Comparison of ENCODE assay signal across 20 cellular contexts in the genomic region with DNA sequence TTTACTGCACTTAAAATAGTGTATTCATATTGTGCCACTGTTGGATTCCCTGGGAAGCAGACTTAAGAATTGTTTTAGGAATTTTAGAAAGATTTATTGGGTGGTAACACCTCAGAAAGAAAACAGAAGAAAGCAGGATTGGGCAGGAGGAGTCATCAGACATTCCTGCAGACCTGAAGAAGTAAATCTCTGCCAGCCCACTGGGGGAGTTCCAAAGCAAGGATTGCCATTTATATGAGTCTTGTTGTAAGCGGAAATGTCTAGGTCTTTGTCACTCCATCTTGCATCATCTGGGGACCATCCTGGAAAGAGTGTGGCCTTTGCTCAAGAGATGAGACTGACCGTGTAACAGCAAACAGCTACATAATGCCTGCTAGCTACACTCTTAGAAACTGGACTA.
A peak's percentile ranks its signal among the peaks of the same experiment; 100 is the strongest.
DNase-seq lines count a peak whose midpoint lies in the region; ATAC-seq, FAIRE-seq and TF ChIP-seq lines count a peak whose summit lies in the region.
"Had no signal": no experiment of that assay in that cellular context is flagged by ENCODE, and none has a peak within 500 bp of the region (broad histone marks: within the 10 kb centered on the region; RNA-seq: fewer than 3 reads in every experiment).

No MANE protein-coding gene starts in this region.

- TF ChIP-seq EP300 in tibial nerve (IDR thresholded peaks at IDR 0.05), result no peak

- H3K27ac ChIP-seq in KMS-11, result no peak overlapping the region
- no peak overlapping the region for H3K27ac ChIP-seq in astrocyte (ENCODE audit: low read depth, low read length)
- no peak overlapping the region for H3K27ac ChIP-seq in trophoblast cell (ENCODE audit: low read depth, low read length)
- no peak overlapping the region for H3K27ac ChIP-seq in tibial nerve
- H3K27ac ChIP-seq: 22Rv1, BLaER1 had no signal

- H3K79me2 ChIP-seq in KMS-11 (ENCODE audit: insufficient read depth, low read depth), result no peaks in the 10 kb centered on the region
- no peaks in the 10 kb centered on the region for H3K79me2 ChIP-seq in astrocyte (ENCODE audit: insufficient read depth, low read length)
- H3K79me2 ChIP-seq in trophoblast cell (ENCODE audit: control insufficient read depth, insufficient read depth, low read length, poor library complexity), result no peaks in the 10 kb centered on the region

- H3K27ac Mint-ChIP-seq in astrocyte (ENCODE audit: unreplicated experiment), result peak overlapping the region; percentile 79
- H3K27ac Mint-ChIP-seq: CD14-positive monocyte; CD4-positive, alpha-beta memory T cell; GM23338; H9 had no signal

- no peak for TF ChIP-seq POLR2A in tibial nerve (IDR thresholded peaks at IDR 0.05)

- no peak overlapping the region for H2AFZ ChIP-seq in KMS-11 (ENCODE audit: low read depth)
- no peak overlapping the region for H2AFZ ChIP-seq in astrocyte (ENCODE audit: low read depth, low read length)
- H2AFZ ChIP-seq in trophoblast cell (ENCODE audit: insufficient read depth, low read length, poor library complexity), result no peak overlapping the region
- H2AFZ ChIP-seq: GM23338 had no signal

- no peak overlapping the region for H3K14ac ChIP-seq in trophoblast cell (ENCODE audit: low read length)

- no peak overlapping the region for H2BK120ac ChIP-seq in trophoblast cell (ENCODE audit: insufficient read depth, low read length, poor library complexity)

- TF ChIP-seq CTCF in KMS-11 (conservative IDR thresholded peaks at IDR 0.05; ENCODE audit: low read depth, low read length) (no peak), astrocyte (IDR thresholded peaks at IDR 0.05; ENCODE audit: insufficient read depth, low read depth, low read length) (no peak), GM10266 (IDR thresholded peaks at IDR 0.05; ENCODE audit: control insufficient read depth, insufficient read depth, low read depth, missing control alignments) (no peak), tibial nerve (IDR thresholded peaks at IDR 0.05) (no peak)

- H3K9ac ChIP-seq in KMS-11 (no peak overlapping the region), astrocyte (ENCODE audit: low read length) (no peak overlapping the region), trophoblast cell (ENCODE audit: low read length) (no peak overlapping the region)
- H3K9ac ChIP-seq: BLaER1 had no signal

- DNase-seq in A172 (ENCODE audit: low spot score) (peak; percentile 57), astrocyte (ENCODE audit: low read depth) (no peak), trophoblast cell (no peak), GM10266 (ENCODE audit: extremely low spot score) (no peak), tibial nerve (ENCODE audit: low spot score in 2 of 2) (no peak)
- DNase-seq: Calu3; CD4-positive, alpha-beta memory T cell; DMS 273 treated with DMSO at 0.1 percent for 48 hours; DMS53; DND-41; EL; H9 had no signal

- no peak for FAIRE-seq in astrocyte (lab: Jason Lieb, UNC)
- FAIRE-seq: GM12892, GM18507 had no signal

- H3K4me3 Mint-ChIP-seq in astrocyte (ENCODE audit: unreplicated experiment), result no peak overlapping the region
- H3K4me3 Mint-ChIP-seq: CD14-positive monocyte; CD4-positive, alpha-beta memory T cell; GM23338; H9 had no signal

- peak overlapping the region; percentile 15 for H2BK12ac ChIP-seq in trophoblast cell (ENCODE audit: low read length)

- H3K36me3 ChIP-seq in KMS-11 (ENCODE audit: insufficient read depth) (no peaks in the 10 kb centered on the region), astrocyte (ENCODE audit: insufficient read depth, low read length) (no peaks in the 10 kb centered on the region), trophoblast cell (ENCODE audit: control insufficient read depth in 1 of 2, insufficient read depth in 2 of 2, low read length in 2 of 2) (no peaks in the 10 kb centered on the region), tibial nerve (no peaks in the 10 kb centered on the region)
- H3K36me3 ChIP-seq: BLaER1 had no signal

- no peak overlapping the region for H4K12ac ChIP-seq in trophoblast cell (ENCODE audit: low read depth, low read length)

- H3K4me1 ChIP-seq in KMS-11 (ENCODE audit: low read depth, poor library complexity, severe bottlenecking) (peaks cover 40% of the 10 kb centered on the region), astrocyte (ENCODE audit: insufficient read depth, low read length) (no peaks in the 10 kb centered on the region), trophoblast cell (ENCODE audit: control insufficient read depth in 1 of 2, insufficient read depth in 2 of 2, low read length in 2 of 2) (no peaks in the 10 kb centered on the region), tibial nerve (no peaks in the 10 kb centered on the region)
- H3K4me1 ChIP-seq: BLaER1 had no signal

- no peak overlapping the region for H2BK5ac ChIP-seq in trophoblast cell (ENCODE audit: low read depth, low read length, poor library complexity)

- peak overlapping the region; percentile 18; the same call in 1 of the 2 replicates for H3K4me2 ChIP-seq in KMS-11
- no peak overlapping the region for H3K4me2 ChIP-seq in astrocyte (ENCODE audit: low read length)
- H3K4me2 ChIP-seq in trophoblast cell (ENCODE audit: low read length), result no peak overlapping the region
- H3K4me2 ChIP-seq: BLaER1, GM23338 had no signal

- H4K20me1 ChIP-seq in KMS-11 (ENCODE audit: insufficient read depth), result no peaks in the 10 kb centered on the region
- no peaks in the 10 kb centered on the region for H4K20me1 ChIP-seq in astrocyte (ENCODE audit: insufficient read depth, low read length)
- H4K20me1 ChIP-seq: BLaER1 had no signal

- ATAC-seq in HG02763 (IDR thresholded peaks at IDR 0.05; ENCODE audit: unreplicated experiment), result no peak
- ATAC-seq: GM23338 had no signal

- H3K36me3 Mint-ChIP-seq in astrocyte (ENCODE audit: low read depth, unreplicated experiment), result no peaks in the 10 kb centered on the region
- H3K36me3 Mint-ChIP-seq: CD14-positive monocyte; CD4-positive, alpha-beta memory T cell had no signal

- H4K91ac ChIP-seq in trophoblast cell (ENCODE audit: low read depth, low read length), result no peak overlapping the region

- no peak overlapping the region for H3K4me3 ChIP-seq in KMS-11 (IDR thresholded peaks at IDR 0.05; ENCODE audit: insufficient read depth, low read depth, low read length)
- H3K4me3 ChIP-seq in astrocyte (ENCODE audit: insufficient read depth, low read depth, low read length), result no peak overlapping the region
- H3K4me3 ChIP-seq in trophoblast cell (ENCODE audit: low read depth, low read length), result no peak overlapping the region
- no peak overlapping the region for H3K4me3 ChIP-seq in tibial nerve
- H3K4me3 ChIP-seq: BLaER1, GM23338 had no signal

- H3K79me1 ChIP-seq in trophoblast cell (ENCODE audit: low read length), result no peaks in the 10 kb centered on the region

- H3K18ac ChIP-seq in trophoblast cell (ENCODE audit: low read length), result no peak overlapping the region

- H3K4ac ChIP-seq in trophoblast cell (ENCODE audit: low read depth, low read length), result no peak overlapping the region

- WGBS in trophoblast cell (ENCODE audit: extremely low coverage, insufficient coverage, insufficient read length), result no CpG with 5 or more reads among the region's 2 CpGs
- WGBS in tibial nerve, 2 donors, result 56 to 93% methylated on average over 2 of the region's 2 CpGs

- H3K9me3 Mint-ChIP-seq in astrocyte (ENCODE audit: unreplicated experiment), result no peaks in the 10 kb centered on the region

- no peaks in the 10 kb centered on the region for H3K27me3 Mint-ChIP-seq in astrocyte (ENCODE audit: low read depth, unreplicated experiment)
- H3K27me3 Mint-ChIP-seq: CD4-positive, alpha-beta memory T cell had no signal

- H3K9me3 ChIP-seq in astrocyte (ENCODE audit: insufficient read depth, low read depth, low read length) (no peaks in the 10 kb centered on the region), trophoblast cell (ENCODE audit: insufficient read depth, low read depth, low read length) (no peaks in the 10 kb centered on the region), tibial nerve (no peaks in the 10 kb centered on the region)
- H3K9me3 ChIP-seq: BLaER1 had no signal

- H4K8ac ChIP-seq in trophoblast cell (ENCODE audit: low read depth, low read length), result no peak overlapping the region

- H3K4me1 Mint-ChIP-seq in astrocyte (ENCODE audit: low read depth, unreplicated experiment), result peaks cover 29% of the 10 kb centered on the region
- H3K4me1 Mint-ChIP-seq: CD14-positive monocyte; CD4-positive, alpha-beta memory T cell; GM23338 had no signal

- no peak overlapping the region for H2AK5ac ChIP-seq in trophoblast cell (ENCODE audit: low read length)

- H3K27me3 ChIP-seq in KMS-11 (ENCODE audit: insufficient read depth, low read depth) (no peaks in the 10 kb centered on the region), astrocyte (ENCODE audit: insufficient read depth, low read length) (no peaks in the 10 kb centered on the region), trophoblast cell (ENCODE audit: insufficient read depth, low read length) (no peaks in the 10 kb centered on the region), tibial nerve (no peaks in the 10 kb centered on the region)
- H3K27me3 ChIP-seq: BLaER1 had no signal

- no peak overlapping the region for H3K23ac ChIP-seq in trophoblast cell (ENCODE audit: low read length)
